Comparison of ENCODE assay signal across 27 cellular contexts in genomic region chr1:244280859-244281258, GRCh38.
DNase-seq lines count a peak whose midpoint lies in the region; ATAC-seq, FAIRE-seq and TF ChIP-seq lines count a peak whose summit lies in the region.
"Had no signal": no experiment of that assay in that cellular context is flagged by ENCODE, and none has a peak within 500 bp of the region (broad histone marks: within the 10 kb centered on the region; RNA-seq: fewer than 3 reads in every experiment).

No MANE protein-coding gene starts in this region.

- peaks cover 10% of the 10 kb centered on the region for H3K9me3 Mint-ChIP-seq in endodermal cell
- H3K9me3 Mint-ChIP-seq: activated T-helper 1 cell treated with anti-CD3 and anti-CD28 coated beads, Interleukin-12 subunit alpha, Interleukin-12 subunit beta, Interleukin-2, Interleukin-4 antibody, amounts not matched to agents 30 ng/mL and 10 ng/mL and 1 ng/mL, durations not matched to agents 14 hours and 24 hours and 36 hours; T-cell had no signal

- no peaks in the 10 kb centered on the region for H3K27me3 Mint-ChIP-seq in endodermal cell (ENCODE audit: insufficient read depth)
- H3K27me3 Mint-ChIP-seq: activated CD4-positive, alpha-beta T cell treated with anti-CD3 and anti-CD28 coated beads for 36 hours; activated naive CD8-positive, alpha-beta T cell had no signal

- in situ Hi-C loops in HepG2 (cut with HindIII; ENCODE audit: extremely low pct_ligation_motif_present, low pct_unique_long_range_greater_than_20kb): no loop called here

- BruUV-seq in HepG2 (replicated peaks; lab: Mats Ljungman, UMichigan): no TSS peak

- no peak for DNase-seq in HepG2 (ENCODE audit: low spot score)
- DNase-seq in adipocyte (ENCODE audit: low read depth): peak; percentile 61
- DNase-seq in fibroblast of peridontal ligament (ENCODE audit: extremely low read depth): peak; percentile 61
- DNase-seq in endodermal cell: no peak
- no peak for DNase-seq in NCI-H748 treated with DMSO at 0.1 percent for 48 hours (lab: John Stamatoyannopoulos, UW)
- no peak for DNase-seq in OCI-M1 (lab: John Stamatoyannopoulos, UW)
- DNase-seq: activated CD4-positive, alpha-beta T cell treated with anti-CD3 and anti-CD28 coated beads for 36 hours; C1 segment of cervical spinal cord; effector CD8-positive, alpha-beta T cell; left ventricle myocardium superior; NCI-H1092 treated with DMSO at 0.1 percent for 48 hours; NCI-H1930; NCI-H2227 treated with DMSO at 0.1 percent for 48 hours; NCI-H82; nephron progenitor cell; SIG-M5; sigmoid colon; T-cell; upper lobe of left lung had no signal

- H2AFZ ChIP-seq in HepG2 (ENCODE audit: low read length): no peak overlapping the region
- H2AFZ ChIP-seq: parathyroid adenoma had no signal

- FAIRE-seq in HepG2 (lab: Jason Lieb, UNC): no peak
- FAIRE-seq: G401.6, GM18507, TTC549 had no signal

- TF ChIP-seq RAD21 in liver (IDR thresholded peaks at IDR 0.05) (peak in 1 of 2 donors; percentile 7), HepG2 (CRISPR knock-in tag; IDR thresholded peaks at IDR 0.05) (no peak)

- no peak overlapping the region for H3K4me3 ChIP-seq in liver (ENCODE audit: low read depth in 1 of 3, low read length in 3 of 3)
- H3K4me3 ChIP-seq in HepG2 (replicated peaks in 1 of 3; ENCODE audit: insufficient read depth in 1 of 3, low read depth in 2 of 3, low read length in 3 of 3): no peak overlapping the region
- H3K4me3 ChIP-seq in adipocyte (ENCODE audit: low read length): no peak overlapping the region
- no peak overlapping the region for H3K4me3 ChIP-seq in endodermal cell (ENCODE audit: low read length)
- H3K4me3 ChIP-seq: sigmoid colon, upper lobe of left lung had no signal

- ATAC-seq in HepG2 (no peak), HG02970 (IDR thresholded peaks at IDR 0.05; ENCODE audit: low FRiP score, unreplicated experiment) (no peak)
- ATAC-seq: activated CD4-positive, alpha-beta T cell treated with anti-CD3 and anti-CD28 coated beads for 36 hours; left ventricle myocardium superior; T-cell had no signal

- TF ChIP-seq POLR2A in HepG2 (IDR thresholded peaks at IDR 0.05; ENCODE audit: insufficient read depth in 1 of 2, low read depth in 2 of 2, low read length in 2 of 2): no peak

- H3K9ac ChIP-seq in liver (ENCODE audit: low read depth in 1 of 2, low read length in 2 of 2): no peak overlapping the region
- H3K9ac ChIP-seq in HepG2 (ENCODE audit: insufficient read depth, low read depth, low read length): no peak overlapping the region
- no peak overlapping the region for H3K9ac ChIP-seq in adipocyte (ENCODE audit: low read length)
- H3K9ac ChIP-seq in endodermal cell (ENCODE audit: extremely low read depth, low read length, poor library complexity, severe bottlenecking): no peak overlapping the region
- H3K9ac ChIP-seq: parathyroid adenoma had no signal

- no peaks in the 10 kb centered on the region for H3K36me3 Mint-ChIP-seq in endodermal cell (ENCODE audit: low read depth)
- H3K36me3 Mint-ChIP-seq: activated naive CD8-positive, alpha-beta T cell; T-cell had no signal

- H3K27me3 ChIP-seq in liver (ENCODE audit: control insufficient read depth in 4 of 4, insufficient read depth in 4 of 4, low read length in 3 of 4) (no peaks in the 10 kb centered on the region), HepG2 (ENCODE audit: control insufficient read depth in 1 of 2, insufficient read depth in 2 of 2, low read length in 2 of 2) (peaks cover 0 to 9% of the 10 kb centered on the region in 2 experiments; a peak in 1 of 5 replicates), adipocyte (replicated peaks; ENCODE audit: control insufficient read depth, insufficient read depth, low read length) (peaks cover 5% of the 10 kb centered on the region), endodermal cell (ENCODE audit: control insufficient read depth, insufficient read depth, low read length, poor library complexity, severe bottlenecking) (no peaks in the 10 kb centered on the region)
- H3K27me3 ChIP-seq: sigmoid colon, upper lobe of left lung had no signal

- H3K27ac ChIP-seq in liver (ENCODE audit: low read depth in 1 of 2, low read length in 2 of 2): no peak overlapping the region
- H3K27ac ChIP-seq in HepG2 (ENCODE audit: extremely low read length, insufficient read depth, low read length): no peak overlapping the region
- no peak overlapping the region for H3K27ac ChIP-seq in endodermal cell (ENCODE audit: low read depth, low read length)
- H3K27ac ChIP-seq: parathyroid adenoma, sigmoid colon, upper lobe of left lung had no signal

- intact Hi-C loops in HepG2 (cut with micrococcal nuclease; ENCODE audit: unreplicated experiment): no loop called here

- no peaks in the 10 kb centered on the region for H3K4me1 Mint-ChIP-seq in endodermal cell
- H3K4me1 Mint-ChIP-seq: activated CD4-positive, alpha-beta T cell treated with anti-CD3 and anti-CD28 coated beads for 36 hours; T-cell had no signal

- H3K27ac Mint-ChIP-seq in endodermal cell: no peak overlapping the region
- H3K27ac Mint-ChIP-seq: activated CD4-positive, alpha-beta T cell treated with anti-CD3 and anti-CD28 coated beads for 36 hours; activated naive CD8-positive, alpha-beta T cell; activated T-helper 1 cell treated with anti-CD3 and anti-CD28 coated beads, Interleukin-12 subunit alpha, Interleukin-12 subunit beta, Interleukin-2, Interleukin-4 antibody, amounts not matched to agents 30 ng/mL and 10 ng/mL and 1 ng/mL, durations not matched to agents 14 hours and 24 hours and 36 hours; nephron progenitor cell; T-cell had no signal

- H4K20me1 ChIP-seq in HepG2 (ENCODE audit: insufficient read depth, low read length): no peaks in the 10 kb centered on the region; the same call in 1 of the 2 replicates

- H3K4me2 ChIP-seq in HepG2 (ENCODE audit: low read depth, low read length): no peak overlapping the region

- H3K36me3 ChIP-seq in liver (ENCODE audit: control insufficient read depth in 4 of 4, insufficient read depth in 3 of 4, low read depth in 1 of 4, low read length in 3 of 4) (no peaks in the 10 kb centered on the region), HepG2 (replicated peaks in 1 of 2; ENCODE audit: control insufficient read depth in 1 of 2, insufficient read depth in 2 of 2, low read length in 2 of 2) (no peaks in the 10 kb centered on the region), adipocyte (ENCODE audit: control insufficient read depth, insufficient read depth, low read length, severe bottlenecking) (no peaks in the 10 kb centered on the region), endodermal cell (ENCODE audit: control insufficient read depth, insufficient read depth, low read length) (no peaks in the 10 kb centered on the region)
- H3K36me3 ChIP-seq: sigmoid colon, upper lobe of left lung had no signal

- TF ChIP-seq EP300 in HepG2 (IDR thresholded peaks at IDR 0.05; ENCODE audit: low read depth in 2 of 2, low read length in 2 of 2) (no peak), HepG2 (CRISPR knock-in tag; IDR thresholded peaks at IDR 0.05; ENCODE audit: borderline replicate concordance) (no peak)

- H3K9me3 ChIP-seq in liver (ENCODE audit: control insufficient read depth in 4 of 4, low read length in 3 of 4) (no peaks in the 10 kb centered on the region), HepG2 (ENCODE audit: low read length) (no peaks in the 10 kb centered on the region), adipocyte (ENCODE audit: control insufficient read depth, low read length) (no peaks in the 10 kb centered on the region), endodermal cell (ENCODE audit: control insufficient read depth, low read length) (no peaks in the 10 kb centered on the region)
- H3K9me3 ChIP-seq: sigmoid colon, upper lobe of left lung had no signal

- CTCF ChIA-PET in HepG2 (lab: Yijun Ruan, JAX; ENCODE audit: low intra/inter-chr PET ratio, low total read pairs): no interaction called here

- 15% methylated on average over 1 of the region's 1 CpG for WGBS in liver
- WGBS in HepG2 (ENCODE audit: low lambda C conversion rate): 3% methylated on average over 1 of the region's 1 CpG
- 83 to 84% methylated on average over 1 of the region's 1 CpG for WGBS in endodermal cell (ENCODE audit: insufficient coverage in 1 of 2, insufficient read length in 1 of 2), 2 experiments

- no peak overlapping the region for H3K4me3 Mint-ChIP-seq in endodermal cell
- H3K4me3 Mint-ChIP-seq: activated CD4-positive, alpha-beta T cell treated with anti-CD3 and anti-CD28 coated beads for 36 hours; activated naive CD8-positive, alpha-beta T cell; activated T-helper 1 cell treated with anti-CD3 and anti-CD28 coated beads, Interleukin-12 subunit alpha, Interleukin-12 subunit beta, Interleukin-2, Interleukin-4 antibody, amounts not matched to agents 30 ng/mL and 10 ng/mL and 1 ng/mL, durations not matched to agents 14 hours and 24 hours and 36 hours; nephron progenitor cell; T-cell had no signal

- POLR2A ChIA-PET in HepG2 (lab: Yijun Ruan, JAX): no interaction called here

- TF ChIP-seq CTCF in liver (IDR thresholded peaks at IDR 0.05; ENCODE audit: low read depth, low read length, missing input control): no peak
- no peak for TF ChIP-seq CTCF in HepG2 (CRISPR knock-in tag; IDR thresholded peaks at IDR 0.05)
- TF ChIP-seq CTCF in endodermal cell (conservative IDR thresholded peaks at IDR 0.05): no peak

- H3K4me1 ChIP-seq in liver (ENCODE audit: control insufficient read depth in 4 of 4, insufficient read depth in 4 of 4, low read length in 3 of 4): peaks cover 0 to 3% (median 1%) of the 10 kb centered on the region in 4 donors
- H3K4me1 ChIP-seq in HepG2 (ENCODE audit: insufficient read depth, low read length): no peaks in the 10 kb centered on the region
- peaks cover 13% of the 10 kb centered on the region for H3K4me1 ChIP-seq in adipocyte (ENCODE audit: control insufficient read depth, insufficient read depth, low read length)
- H3K4me1 ChIP-seq in endodermal cell (ENCODE audit: control insufficient read depth, insufficient read depth, low read length): no peaks in the 10 kb centered on the region
- H3K4me1 ChIP-seq: parathyroid adenoma, sigmoid colon, upper lobe of left lung had no signal

- no peaks in the 10 kb centered on the region for H3K79me2 ChIP-seq in HepG2 (ENCODE audit: insufficient read depth, low read length)
- H3K79me2 ChIP-seq: parathyroid adenoma had no signal

TF ChIP-seq in liver, 16 proteins besides CTCF, POLR2A, EP300 and RAD21 (continues in another document):
- TF ChIP-seq HNF4A (conservative IDR thresholded peaks at IDR 0.05) (peak; percentile 14 to 50), RXRA (IDR thresholded peaks at IDR 0.05) (peak in 1 of 2 donors; percentile 60)
- TF ChIP-seq, protein P1, sequence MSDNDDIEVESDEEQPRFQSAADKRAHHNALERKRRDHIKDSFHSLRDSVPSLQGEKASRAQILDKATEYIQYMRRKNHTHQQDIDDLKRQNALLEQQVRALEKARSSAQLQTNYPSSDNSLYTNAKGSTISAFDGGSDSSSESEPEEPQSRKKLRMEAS (IDR thresholded peaks at IDR 0.05): no peak

TF ChIP-seq in HepG2, 621 proteins besides CTCF, POLR2A, EP300 and RAD21 (continues in another document):
- TF ChIP-seq RORA (CRISPR knock-in tag; IDR thresholded peaks at IDR 0.05): no peak

Comparison
In these comparisons a context has a peak if more than half of its experiments do, and no peak if none do; other contexts are left out.
1. DNase-seq: peak in adipocyte (single experiment) and fibroblast of peridontal ligament (single experiment); none in HepG2 (single experiment), endodermal cell (single experiment), NCI-H748 treated with DMSO at 0.1 percent for 48 hours (single experiment) and OCI-M1 (single experiment).